ENCODE assay signal across 26 cellular contexts in the genomic region with DNA sequence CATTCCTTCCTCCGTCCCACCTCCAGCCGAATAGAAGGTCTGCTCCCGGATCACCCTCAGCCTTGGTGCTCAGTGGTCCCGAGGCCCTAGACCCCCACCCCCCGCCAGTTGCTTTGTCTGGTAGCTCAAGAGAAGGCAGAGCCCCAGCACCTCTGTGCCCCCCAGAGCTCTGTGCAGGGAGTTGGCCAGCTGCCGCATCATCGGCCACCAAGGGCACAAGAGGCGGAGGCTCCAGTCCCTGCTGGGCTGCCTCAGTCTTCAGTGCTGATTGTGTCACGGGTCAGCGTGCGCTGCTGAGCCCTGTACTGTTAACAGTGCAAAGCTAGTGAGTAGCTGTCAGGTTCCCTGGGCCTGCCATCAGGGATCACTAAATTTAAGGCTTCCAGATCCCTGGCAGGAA.
"Had no signal": no experiment of that assay in that cellular context is flagged by ENCODE, and none has a peak within 500 bp of the region (broad histone marks: within the 10 kb centered on the region; RNA-seq: fewer than 3 reads in every experiment).

No MANE protein-coding gene starts in this region.

- ATAC-seq: naive thymus-derived CD4-positive, alpha-beta T cell; natural killer cell; pancreas; right lobe of liver; stimulated activated effector memory CD8-positive, alpha-beta T cell treated with anti-CD3 and anti-CD28 coated beads, Interleukin-12 subunit alpha, Interleukin-12 subunit beta, amount 100 ng/mL, for 72 hours; stimulated activated naive B cell treated with anti-CD40 and anti-IgM and Interleukin-4, amounts not matched to agents 10 μg/mL and 1 μg/mL and 100 μg/mL, for 72 hours had no signal

- H3K27ac Mint-ChIP-seq: natural killer cell; nephron; stimulated activated effector memory CD8-positive, alpha-beta T cell treated with anti-CD3 and anti-CD28 coated beads, Interleukin-12 subunit alpha, Interleukin-12 subunit beta, amount 100 ng/mL, for 72 hours; stimulated activated naive B cell treated with anti-CD40 and anti-IgM and Interleukin-4, amounts not matched to agents 10 μg/mL and 1 μg/mL and 100 μg/mL, for 72 hours; stimulated activated naive CD8-positive, alpha-beta T cell treated with anti-CD3 and anti-CD28 coated beads, Interleukin-15, Interleukin-2, amounts not matched to agents 100 ng/mL and 50 ng/mL, for 24 hours had no signal

- H3K9me3 Mint-ChIP-seq: naive thymus-derived CD4-positive, alpha-beta T cell; natural killer cell; nephron; neural crest cell; stimulated activated effector memory CD8-positive, alpha-beta T cell treated with anti-CD3 and anti-CD28 coated beads, Interleukin-12 subunit alpha, Interleukin-12 subunit beta, amount 100 ng/mL, for 72 hours; stimulated activated naive B cell treated with anti-CD40 and anti-IgM and Interleukin-4, amounts not matched to agents 10 μg/mL and 1 μg/mL and 100 μg/mL, for 72 hours; stimulated activated naive CD8-positive, alpha-beta T cell treated with anti-CD3 and anti-CD28 coated beads, Interleukin-15, Interleukin-2, amounts not matched to agents 100 ng/mL and 50 ng/mL, for 24 hours had no signal

- H3K4me3 ChIP-seq: pancreas, prostate gland, right lobe of liver, stomach, thoracic aorta, thyroid gland, tibial nerve, upper lobe of left lung, vagina had no signal

- H3K27ac ChIP-seq: neutrophil, pancreas, prostate gland, right lobe of liver, stomach, thoracic aorta, thyroid gland, tibial nerve, upper lobe of left lung, vagina had no signal

- H3K4me3 Mint-ChIP-seq: naive thymus-derived CD4-positive, alpha-beta T cell; natural killer cell; nephron; neural crest cell; stimulated activated effector memory CD8-positive, alpha-beta T cell treated with anti-CD3 and anti-CD28 coated beads, Interleukin-12 subunit alpha, Interleukin-12 subunit beta, amount 100 ng/mL, for 72 hours; stimulated activated naive B cell treated with anti-CD40 and anti-IgM and Interleukin-4, amounts not matched to agents 10 μg/mL and 1 μg/mL and 100 μg/mL, for 72 hours; stimulated activated naive CD8-positive, alpha-beta T cell treated with anti-CD3 and anti-CD28 coated beads, Interleukin-15, Interleukin-2, amounts not matched to agents 100 ng/mL and 50 ng/mL, for 24 hours had no signal

- H3K36me3 ChIP-seq: prostate gland had no signal

- H3K27me3 Mint-ChIP-seq: stimulated activated naive B cell treated with anti-CD40 and anti-IgM and Interleukin-4, amounts not matched to agents 10 μg/mL and 1 μg/mL and 100 μg/mL, for 72 hours; stimulated activated naive CD8-positive, alpha-beta T cell treated with anti-CD3 and anti-CD28 coated beads, Interleukin-15, Interleukin-2, amounts not matched to agents 100 ng/mL and 50 ng/mL, for 24 hours had no signal

- DNase-seq: naive thymus-derived CD4-positive, alpha-beta T cell; natural killer cell; nucleus accumbens; pancreas; right cardiac atrium; right lobe of liver; small intestine; stimulated activated CD4-positive, alpha-beta T cell treated with anti-CD3 and anti-CD28 coated beads, Interleukin-15, amount 100 ng/mL, for 24 hours; stimulated activated CD4-positive, alpha-beta T cell treated with anti-CD3 and anti-CD28 coated beads, Interleukin-2, amount 100 ng/mL, for 24 hours; stimulated activated CD4-positive, alpha-beta T cell treated with anti-CD3 and anti-CD28 coated beads, Interleukin-2, amount 100 ng/mL, for 48 hours; stimulated activated CD4-positive, alpha-beta T cell treated with anti-CD3 and anti-CD28 coated beads, Interleukin-4, amount 100 ng/mL, for 24 hours; stimulated activated naive B cell treated with anti-CD40 and anti-IgM and Interleukin-4, amounts not matched to agents 10 μg/mL and 1 μg/mL and 100 μg/mL, for 72 hours; stimulated activated naive CD4-positive, alpha-beta T cell treated with Interleukin-2 at 50 U/mL for 16 hours; stomach; thyroid gland; trophoblast cell; upper lobe of left lung had no signal

- H3K4me1 Mint-ChIP-seq: naive thymus-derived CD4-positive, alpha-beta T cell; neural crest cell; stimulated activated naive B cell treated with anti-CD40 and anti-IgM and Interleukin-4, amounts not matched to agents 10 μg/mL and 1 μg/mL and 100 μg/mL, for 72 hours had no signal

- H3K9me3 ChIP-seq: neutrophil, pancreas, prostate gland, right lobe of liver, stomach, thoracic aorta, thyroid gland, tibial nerve, upper lobe of left lung, vagina had no signal

- H3K4me1 ChIP-seq: pancreas, prostate gland, right lobe of liver, stomach, thyroid gland, upper lobe of left lung, vagina had no signal
